Comparison of ENCODE assay signal across 34 cellular contexts in the genomic region with DNA sequence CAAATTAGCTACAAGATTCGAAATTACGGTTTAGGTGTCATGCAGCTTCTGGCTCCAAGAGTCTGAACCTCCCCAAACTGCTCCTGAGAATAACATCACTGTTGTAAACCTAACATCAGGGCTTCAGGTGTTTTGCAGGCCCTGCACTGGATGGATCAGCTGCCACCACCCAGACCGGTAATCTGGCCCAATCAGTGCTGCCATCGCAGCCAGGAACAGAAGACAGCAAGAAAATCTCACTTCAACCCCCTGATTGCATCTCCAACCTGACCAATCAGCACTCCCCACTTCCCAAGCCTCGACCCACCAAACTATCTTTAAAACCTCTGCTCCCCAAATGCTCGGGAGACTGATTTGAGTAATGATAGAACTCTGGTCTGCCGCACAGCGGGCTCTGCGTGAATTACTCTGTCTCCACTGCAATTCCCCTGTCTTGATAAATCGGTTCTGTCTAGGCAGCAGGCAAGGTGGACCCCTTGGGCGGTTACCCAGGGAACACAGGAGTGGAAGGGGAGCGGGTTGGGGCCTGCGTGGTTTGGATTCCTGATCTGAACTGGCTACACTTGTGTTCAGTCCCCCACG.
"Had no signal": no experiment of that assay in that cellular context is flagged by ENCODE, and none has a peak within 500 bp of the region (broad histone marks: within the 10 kb centered on the region; RNA-seq: fewer than 3 reads in every experiment).

No MANE protein-coding gene starts in this region.

- ATAC-seq: activated CD8-positive, alpha-beta memory T cell treated with anti-CD3 and anti-CD28 coated beads, Interleukin-2, amount 10 ng/mL, durations not matched to agents 7 days and 5 days; PC-3 had no signal

- H3K36me3 Mint-ChIP-seq: activated CD8-positive, alpha-beta memory T cell treated with anti-CD3 and anti-CD28 coated beads, Interleukin-2, amount 10 ng/mL, durations not matched to agents 7 days and 5 days; activated naive CD4-positive, alpha-beta T cell treated with anti-CD3 and anti-CD28 coated beads, Interleukin-2, amount 10 ng/mL, durations not matched to agents 7 days and 5 days; activated naive CD8-positive, alpha-beta T cell treated with anti-CD3 and anti-CD28 coated beads for 36 hours had no signal

- H3K4me3 ChIP-seq: ascending aorta, breast epithelium, MG63, Peyer's patch, SJSA1 had no signal

- H3K36me3 ChIP-seq: ascending aorta, breast epithelium, MG63, Peyer's patch, SJSA1, WERI-Rb-1 had no signal

- H3K9me3 ChIP-seq: ascending aorta, breast epithelium, MG63, Peyer's patch, SJSA1 had no signal

- H3K4me1 Mint-ChIP-seq: activated CD8-positive, alpha-beta memory T cell treated with anti-CD3 and anti-CD28 coated beads, Interleukin-2, amount 10 ng/mL, durations not matched to agents 7 days and 5 days; activated naive CD4-positive, alpha-beta T cell treated with anti-CD3 and anti-CD28 coated beads, Interleukin-2, amount 10 ng/mL, durations not matched to agents 7 days and 5 days; activated naive CD8-positive, alpha-beta T cell treated with anti-CD3 and anti-CD28 coated beads for 36 hours; IgD-negative memory B cell had no signal

- H3K9me3 Mint-ChIP-seq: activated CD4-positive, alpha-beta memory T cell treated with anti-CD3 and anti-CD28 coated beads, Interleukin-2, amount 10 ng/mL, durations not matched to agents 7 days and 5 days; activated naive CD4-positive, alpha-beta T cell treated with anti-CD3 and anti-CD28 coated beads, Interleukin-2, amount 10 ng/mL, durations not matched to agents 7 days and 5 days; activated naive CD8-positive, alpha-beta T cell treated with anti-CD3 and anti-CD28 coated beads for 36 hours; IgD-negative memory B cell had no signal

- H3K27ac ChIP-seq: ascending aorta, breast epithelium, Peyer's patch, SJSA1, WERI-Rb-1 had no signal

- H3K27me3 Mint-ChIP-seq: activated CD4-positive, alpha-beta memory T cell treated with anti-CD3 and anti-CD28 coated beads, Interleukin-2, amount 10 ng/mL, durations not matched to agents 7 days and 5 days; activated CD8-positive, alpha-beta memory T cell treated with anti-CD3 and anti-CD28 coated beads, Interleukin-2, amount 10 ng/mL, durations not matched to agents 7 days and 5 days had no signal

- DNase-seq: activated CD4-positive, alpha-beta memory T cell treated with anti-CD3 and anti-CD28 coated beads, Interleukin-2, amount 10 ng/mL, durations not matched to agents 7 days and 5 days; activated CD4-positive, alpha-beta T cell treated with anti-CD3 and anti-CD28 coated beads for 1 hour; activated CD4-positive, alpha-beta T cell treated with anti-CD3 and anti-CD28 coated beads for 48 hours; activated CD4-positive, CD25-positive, alpha-beta regulatory T cell; activated CD8-positive, alpha-beta memory T cell treated with anti-CD3 and anti-CD28 coated beads for 24 hours; activated CD8-positive, alpha-beta memory T cell treated with anti-CD3 and anti-CD28 coated beads, Interleukin-2, amount 10 ng/mL, durations not matched to agents 7 days and 5 days; activated CD8-positive, alpha-beta memory T cell treated with anti-CD3 and anti-CD28 coated beads, Interleukin-2, amount 50 U/mL, for 48 hours; activated effector memory CD4-positive, alpha-beta T cell treated with Interleukin-2 at 50 U/mL for 16 hours; activated naive CD4-positive, alpha-beta T cell treated with anti-CD3 and anti-CD28 coated beads, Interleukin-2, amount 10 ng/mL, durations not matched to agents 7 days and 5 days; activated naive CD8-positive, alpha-beta T cell treated with anti-CD3 and anti-CD28 coated beads for 36 hours; activated T-cell treated with anti-CD3 and anti-CD28 coated beads, Interleukin-2, amount 50 U/mL, for 48 hours; amygdala; Kasumi-1; KG1; MG63; NCI-H1048; NCI-H1105 treated with DMSO at 0.1 percent for 48 hours; NCI-H1436; NCI-H1694; NCI-H1930; NCI-H2081 treated with DMSO at 0.1 percent for 48 hours; NCI-H226; NCI-H446 treated with DMSO at 0.1 percent for 48 hours; NCI-H524 treated with DMSO at 0.1 percent for 48 hours; PC-3; RPMI8226; SHP77 treated with DMSO at 0.1 percent for 48 hours; T1000; WERI-Rb-1 had no signal

- H3K27me3 ChIP-seq: ascending aorta, MG63, Peyer's patch, SJSA1 had no signal

- H3K4me1 ChIP-seq: ascending aorta, breast epithelium, Peyer's patch, SJSA1 had no signal

- H3K27ac Mint-ChIP-seq: activated CD4-positive, alpha-beta memory T cell treated with anti-CD3 and anti-CD28 coated beads, Interleukin-2, amount 10 ng/mL, durations not matched to agents 7 days and 5 days; activated CD8-positive, alpha-beta memory T cell treated with anti-CD3 and anti-CD28 coated beads, Interleukin-2, amount 10 ng/mL, durations not matched to agents 7 days and 5 days; activated naive CD4-positive, alpha-beta T cell treated with anti-CD3 and anti-CD28 coated beads, Interleukin-2, amount 10 ng/mL, durations not matched to agents 7 days and 5 days; activated naive CD8-positive, alpha-beta T cell treated with anti-CD3 and anti-CD28 coated beads for 36 hours; IgD-negative memory B cell had no signal

- H3K4me3 Mint-ChIP-seq: activated CD4-positive, alpha-beta memory T cell treated with anti-CD3 and anti-CD28 coated beads, Interleukin-2, amount 10 ng/mL, durations not matched to agents 7 days and 5 days; activated CD8-positive, alpha-beta memory T cell treated with anti-CD3 and anti-CD28 coated beads, Interleukin-2, amount 10 ng/mL, durations not matched to agents 7 days and 5 days; activated naive CD4-positive, alpha-beta T cell treated with anti-CD3 and anti-CD28 coated beads, Interleukin-2, amount 10 ng/mL, durations not matched to agents 7 days and 5 days; activated naive CD8-positive, alpha-beta T cell treated with anti-CD3 and anti-CD28 coated beads for 36 hours; IgD-negative memory B cell had no signal
